ENCODE assay signal across 8 cellular contexts in the genomic region with DNA sequence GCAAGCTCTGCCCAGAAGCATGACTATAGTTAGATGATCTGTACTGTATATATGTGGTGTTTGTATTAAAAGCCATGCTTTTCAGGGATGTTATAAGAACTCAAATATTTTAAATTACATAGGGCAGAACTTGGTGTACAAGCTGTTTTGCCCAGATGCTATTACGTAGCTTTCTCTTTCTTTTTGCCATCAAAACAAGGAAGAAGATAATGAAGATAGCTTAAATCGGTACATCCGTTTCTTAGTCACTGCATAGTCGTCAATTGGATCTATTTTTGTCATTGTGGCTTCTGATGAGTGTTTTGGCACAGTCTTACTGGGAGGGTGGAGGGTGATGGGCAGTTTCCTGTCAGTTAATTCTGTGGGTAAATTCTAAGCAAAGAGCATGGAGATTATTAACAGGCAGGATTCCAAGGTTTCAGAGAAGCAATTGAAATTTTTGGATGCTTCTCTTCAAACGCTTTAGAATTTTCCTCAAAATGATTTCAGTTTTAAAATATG.
DNase-seq lines count a peak whose midpoint lies in the region; ATAC-seq lines count a peak whose summit lies in the region.

No MANE protein-coding gene starts in this region.

- H3K27me3 Mint-ChIP-seq in activated CD8-positive, alpha-beta T cell treated with anti-CD3 and anti-CD28 coated beads, Interleukin-2, amount 10 ng/mL, durations not matched to agents 7 days and 5 days (ENCODE audit: low read depth), result no peaks in the 10 kb centered on the region

- peak; percentile 94 for ATAC-seq in HG03039 (IDR thresholded peaks at IDR 0.05; ENCODE audit: unreplicated experiment)
- ATAC-seq in activated CD8-positive, alpha-beta T cell treated with anti-CD3 and anti-CD28 coated beads, Interleukin-2, amount 10 ng/mL, durations not matched to agents 7 days and 5 days, result peak; percentile 93

- peaks cover 52% of the 10 kb centered on the region for H3K4me1 Mint-ChIP-seq in activated CD8-positive, alpha-beta T cell treated with anti-CD3 and anti-CD28 coated beads, Interleukin-2, amount 10 ng/mL, durations not matched to agents 7 days and 5 days (ENCODE audit: low read depth)

- H3K9me3 Mint-ChIP-seq in activated CD8-positive, alpha-beta T cell treated with anti-CD3 and anti-CD28 coated beads, Interleukin-2, amount 10 ng/mL, durations not matched to agents 7 days and 5 days (ENCODE audit: insufficient read depth), result peaks cover 6% of the 10 kb centered on the region

- peak overlapping the region; percentile 96 for H3K27ac Mint-ChIP-seq in activated CD8-positive, alpha-beta T cell treated with anti-CD3 and anti-CD28 coated beads, Interleukin-2, amount 10 ng/mL, durations not matched to agents 7 days and 5 days

- POLR2A ChIA-PET in activated CD8-positive, alpha-beta T cell treated with anti-CD3 and anti-CD28 coated beads, Interleukin-2, amount 10 ng/mL, durations not matched to agents 7 days and 5 days (lab: Charles Lee), result interaction anchor here (0.5 to 1.6 kb wide), 7 partner anchors 11 to 400 kb away, joined by 3 to 7 read pairs (median 3); no protein-coding TSS in a partner anchor

- DNase-seq in NK-92 treated with Interleukin-12 subunit alpha and Interleukin-12 subunit beta, amount 100 ng/mL, for 24 hours (lab: John Stamatoyannopoulos, UW), result peak; percentile 6
- no peak for DNase-seq in NK-92 (lab: John Stamatoyannopoulos, UW; ENCODE audit: unreplicated experiment)
- DNase-seq in NCI-H446 treated with DMSO at 0.1 percent for 48 hours (lab: John Stamatoyannopoulos, UW), result peak; percentile 54
- peak; percentile 77 for DNase-seq in activated CD8-positive, alpha-beta T cell treated with anti-CD3 and anti-CD28 coated beads, Interleukin-2, amount 10 ng/mL, durations not matched to agents 7 days and 5 days
- peak; percentile 96 for DNase-seq in fibroblast of gingiva (ENCODE audit: low read depth)
- peak; percentile 28 for DNase-seq in retina
- no peak for DNase-seq in epidermal melanocyte (ENCODE audit: insufficient read length, low spot score)

- peaks cover 23% of the 10 kb centered on the region for H3K36me3 Mint-ChIP-seq in activated CD8-positive, alpha-beta T cell treated with anti-CD3 and anti-CD28 coated beads, Interleukin-2, amount 10 ng/mL, durations not matched to agents 7 days and 5 days (ENCODE audit: low read depth)

- CTCF ChIA-PET in activated CD8-positive, alpha-beta T cell treated with anti-CD3 and anti-CD28 coated beads, Interleukin-2, amount 10 ng/mL, durations not matched to agents 7 days and 5 days (lab: Charles Lee), result interaction anchor here (0.6 to 2.5 kb wide), 12 partner anchors 10 to 82 kb away, joined by 3 to 9 read pairs (median 4); no protein-coding TSS in a partner anchor

- H3K4me3 Mint-ChIP-seq in activated CD8-positive, alpha-beta T cell treated with anti-CD3 and anti-CD28 coated beads, Interleukin-2, amount 10 ng/mL, durations not matched to agents 7 days and 5 days, result peak overlapping the region; percentile 79

Comparison
In these comparisons a context has a peak if more than half of its experiments do, and no peak if none do; other contexts are left out.
1. DNase-seq: peak in NK-92 treated with Interleukin-12 subunit alpha and Interleukin-12 subunit beta, amount 100 ng/mL, for 24 hours (single experiment), NCI-H446 treated with DMSO at 0.1 percent for 48 hours (single experiment), activated CD8-positive, alpha-beta T cell treated with anti-CD3 and anti-CD28 coated beads, Interleukin-2, amount 10 ng/mL, durations not matched to agents 7 days and 5 days (single experiment), fibroblast of gingiva (single experiment) and retina (single experiment); none in NK-92 (single experiment) and epidermal melanocyte (single experiment).